13 cellular contexts compared by ENCODE assay signal in the genomic region with DNA sequence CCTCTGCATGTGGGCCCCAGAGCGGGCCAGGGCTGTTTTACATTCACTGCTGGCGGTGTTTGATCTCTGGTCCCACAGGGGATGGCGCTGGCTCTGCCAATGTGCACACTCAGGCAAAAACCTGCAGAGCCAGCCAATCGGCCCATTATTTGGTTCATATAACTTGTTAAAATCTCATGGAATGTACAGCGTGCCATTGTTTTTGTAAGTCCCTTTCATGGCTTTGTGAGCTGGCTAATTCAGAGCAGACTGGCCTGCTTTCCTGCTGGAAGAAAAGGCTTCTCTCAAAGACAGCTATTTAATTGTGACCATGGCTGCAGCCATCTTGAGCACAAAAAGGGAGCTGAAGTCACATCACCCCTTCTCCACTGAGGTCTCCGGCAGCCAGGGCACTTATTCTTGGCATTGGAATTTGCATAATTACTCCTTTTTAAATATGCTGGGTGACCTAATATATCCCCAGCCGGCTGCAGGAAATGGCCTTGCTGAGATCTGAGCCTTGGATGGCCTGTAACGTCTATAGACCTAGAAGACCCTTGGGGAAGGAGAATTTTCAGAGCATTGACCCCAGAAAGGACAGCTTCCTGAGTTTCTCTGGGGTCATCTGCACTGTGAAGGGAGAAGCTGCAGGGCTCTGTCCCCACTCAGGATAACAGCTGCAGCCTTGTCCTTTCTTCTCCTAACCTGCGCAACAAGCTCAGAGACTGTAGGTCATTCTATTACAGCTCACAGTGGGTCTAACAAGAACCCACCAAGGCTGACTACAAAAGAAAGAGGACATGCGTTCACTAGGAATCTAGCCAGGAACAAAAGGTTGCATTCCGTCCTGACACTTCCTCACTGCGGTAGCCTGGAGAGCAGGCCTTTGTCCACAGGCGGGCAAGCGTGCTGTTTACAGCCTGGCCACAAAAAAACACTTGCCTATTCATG. TPM values are rescaled to one million over a fixed set of nuclear protein-coding genes. Genes with fewer than 3 reads are reported as not detected.
A peak's percentile ranks its signal among the peaks of the same experiment; 100 is the strongest.
DNase-seq lines count a peak whose midpoint lies in the region; ATAC-seq, FAIRE-seq and TF ChIP-seq lines count a peak whose summit lies in the region.
"Had no signal": no experiment of that assay in that cellular context is flagged by ENCODE, and none has a peak within 500 bp of the region (broad histone marks: within the 10 kb centered on the region; RNA-seq: fewer than 3 reads in every experiment).

No MANE protein-coding gene starts in this region.

- H2BK15ac ChIP-seq in H1 (ENCODE audit: low read length), result no peak overlapping the region

- DNase-seq in RWPE1 (ENCODE audit: low spot score) (no peak), H1 (ENCODE audit: low read depth in 1 of 2, low spot score in 2 of 2) (peak in 1 of 2 experiments; percentile 71), right lobe of liver (no peak), substantia nigra (lab: John Stamatoyannopoulos, UW) (peak in 38 of 49 donors; percentile 6 to 81 (median 48)), NCI-H1694 (lab: John Stamatoyannopoulos, UW) (no peak), Kasumi-1 (lab: John Stamatoyannopoulos, UW) (no peak), NCI-H226 (no peak)
- DNase-seq: activated CD4-positive, alpha-beta T cell treated with anti-CD3 and anti-CD28 coated beads, Interleukin-2, amount 10 ng/mL, durations not matched to agents 7 days and 5 days; activated naive CD4-positive, alpha-beta T cell treated with anti-CD3 and anti-CD28 coated beads, Interleukin-2, amount 10 ng/mL, durations not matched to agents 7 days and 5 days had no signal

- H3K18ac ChIP-seq in H1 (ENCODE audit: extremely low read depth, low read length), result peak overlapping the region; percentile 55; the same call in 1 of the 2 replicates

- TF ChIP-seq RAD21 in H1 (IDR thresholded peaks at IDR 0.05 in 1 of 2, conservative IDR thresholded peaks at IDR 0.05 in 1 of 2; ENCODE audit: low read depth in 2 of 2, low read length in 2 of 2), result 0 out of 4 replicates have a peak, but pooled peaks have one; percentile 2 to 4

- H2BK20ac ChIP-seq in H1 (ENCODE audit: low read length), result peak overlapping the region; percentile 73

- H4K20me1 ChIP-seq in H1 (replicated peaks in 1 of 2; ENCODE audit: control insufficient read depth in 1 of 2, insufficient read depth in 2 of 2, low read length in 2 of 2), result no peaks in the 10 kb centered on the region

- 36% methylated on average over 14 of the region's 14 CpGs; no CpG with 5 or more reads in 1 of the 2 experiments for WGBS in H1 (ENCODE audit: extremely low coverage in 1 of 2, insufficient coverage in 1 of 2, insufficient read length in 1 of 2, insufficient replicate concordance in 2 of 2, low coverage in 1 of 2, low lambda C conversion rate in 2 of 2, missing lambda C conversion rate in 1 of 2), 2 experiments
- WGBS in right lobe of liver (ENCODE audit: insufficient coverage, low coverage, low lambda C conversion rate, missing lambda C conversion rate), result 65% methylated on average over 11 of the region's 14 CpGs

- no peak overlapping the region for H3K56ac ChIP-seq in H1 (replicated peaks; ENCODE audit: insufficient read length, low read depth, low read length)

- intact Hi-C loops in right lobe of liver (cut with DNase I), result no loop called here

- FAIRE-seq in H1 (lab: Jason Lieb, UNC), result peak; percentile 94
- FAIRE-seq: K562 had no signal

- H3K4me1 ChIP-seq in H1 (replicated peaks in 1 of 4; ENCODE audit: control insufficient read depth in 3 of 4, insufficient read depth in 4 of 4, low read length in 3 of 4) (peaks cover 0 to 16% (median 12%) of the 10 kb centered on the region in 4 experiments; a peak in 6 of 7 replicates), right lobe of liver (no peaks in the 10 kb centered on the region)

- no peaks in the 10 kb centered on the region; a peak in 1 of 4 replicates for H3K9me3 ChIP-seq in H1 (ENCODE audit: insufficient read depth in 2 of 2, low read depth in 1 of 2, low read length in 1 of 2)
- H3K9me3 ChIP-seq in right lobe of liver, result no peaks in the 10 kb centered on the region

- 0 out of 2 replicates have a peak overlapping the region, but pooled peaks have one; percentile 7 for H2AK5ac ChIP-seq in H1 (ENCODE audit: low read depth, low read length)

- peak overlapping the region; percentile 14 for H2BK120ac ChIP-seq in H1 (replicated peaks; ENCODE audit: low read depth, low read length)

- no peak overlapping the region for H3K14ac ChIP-seq in H1 (ENCODE audit: insufficient read length)

- peak overlapping the region; percentile 46 to 53 for H3K4me2 ChIP-seq in H1 (ENCODE audit: insufficient read depth in 1 of 2, low read depth in 2 of 2, low read length in 2 of 2)

- peak; percentile 50 to 78 (median 62) for ATAC-seq in right lobe of liver
- ATAC-seq: K562 had no signal

- peak in 1 of 2 experiments; percentile 67; a peak in 1 of 3 replicates for TF ChIP-seq EP300 in H1 (IDR thresholded peaks at IDR 0.05; ENCODE audit: borderline replicate concordance in 1 of 2, low read depth in 2 of 2, low read length in 2 of 2)

- H3K9ac ChIP-seq in H1 (replicated peaks in 1 of 4; ENCODE audit: extremely low read depth in 1 of 4, low read depth in 3 of 4, low read length in 3 of 4), result peak overlapping the region in 3 of 4 experiments; percentile 7 to 35 (median 30); a peak in 3 of 7 replicates

- peak overlapping the region; percentile 54 for H4K91ac ChIP-seq in H1 (replicated peaks; ENCODE audit: insufficient read length, low read length)

- CTCF ChIA-PET in RWPE1 (lab: Yijun Ruan, JAX), result no interaction called here
- CTCF ChIA-PET in H1 (lab: Charles Lee; ENCODE audit: partially characterized antibody), result interaction anchor here (0.6 to 31.2 kb wide), 20 partner anchors 10 to 274 kb away, joined by 3 to 620 read pairs (median 3); a partner anchor contains a TSS

- peak overlapping the region; percentile 67 for H2BK5ac ChIP-seq in H1 (ENCODE audit: low read depth, low read length)

- TF ChIP-seq CTCF in RWPE1 (conservative IDR thresholded peaks at IDR 0.05; ENCODE audit: low read depth) (no peak), H1 (IDR thresholded peaks at IDR 0.05; ENCODE audit: control extremely low read depth in 1 of 3, insufficient read depth in 1 of 3, low read depth in 1 of 3, low read length in 3 of 3) (no peak), right lobe of liver (IDR thresholded peaks at IDR 0.05) (no peak)

- H3K36me3 ChIP-seq in H1 (ENCODE audit: control insufficient read depth in 2 of 4, insufficient read depth in 4 of 4, low read length in 3 of 4) (no peaks in the 10 kb centered on the region), right lobe of liver (no peaks in the 10 kb centered on the region)

- H2BK12ac ChIP-seq in H1 (ENCODE audit: low read depth, low read length), result peak overlapping the region; percentile 13; the same call in 1 of the 2 replicates

- H3K4me3 ChIP-seq in H1 (ENCODE audit: extremely low read depth in 1 of 4, insufficient read depth in 2 of 4, low read depth in 3 of 4, low read length in 4 of 4), result peak overlapping the region in 3 of 4 experiments; percentile 8 to 19 (median 12); a peak in 3 of 8 replicates
- H3K4me3 ChIP-seq in right lobe of liver, result no peak overlapping the region
- H3K4me3 ChIP-seq: K562, SK-N-MC, skin epidermis had no signal

- no peaks in the 10 kb centered on the region for H3K23me2 ChIP-seq in H1 (ENCODE audit: low read depth, low read length)

- no peak overlapping the region for H4K8ac ChIP-seq in H1 (ENCODE audit: extremely low read depth, insufficient read depth, low read length)

- POLR2A ChIA-PET in RWPE1 (lab: Yijun Ruan, JAX; ENCODE audit: low non-redundant PET) (no interaction called here), H1 (lab: Charles Lee; ENCODE audit: partially characterized antibody) (interaction anchor here (0.6 to 2.9 kb wide), 13 partner anchors 9 to 290 kb away, joined by 3 to 18 read pairs (median 4); a partner anchor contains a TSS)

- no peaks in the 10 kb centered on the region for H3K79me1 ChIP-seq in H1 (ENCODE audit: low read depth, low read length)

- H3K79me2 ChIP-seq in H1 (ENCODE audit: control insufficient read depth in 1 of 2, insufficient read depth in 2 of 2, low read length in 2 of 2), result no peaks in the 10 kb centered on the region

- H4K5ac ChIP-seq in H1 (ENCODE audit: insufficient read length, low read depth, low read length), result no peak overlapping the region

- no peak overlapping the region for H3K23ac ChIP-seq in H1 (ENCODE audit: insufficient read length)

- H3K4ac ChIP-seq in H1 (replicated peaks; ENCODE audit: insufficient read length, low read depth, low read length), result peak overlapping the region; percentile 0

- TF ChIP-seq POLR2A in H1 (IDR thresholded peaks at IDR 0.05; ENCODE audit: control extremely low read depth in 1 of 2, low read depth in 2 of 2, low read length in 2 of 2), result peak in 1 of 2 experiments; percentile 55; a peak in 1 of 3 replicates
- no peak for TF ChIP-seq POLR2A in right lobe of liver (IDR thresholded peaks at IDR 0.05)

- H2AFZ ChIP-seq in H1 (ENCODE audit: low read length), result no peak overlapping the region

- H3K27me3 ChIP-seq in H1 (replicated peaks in 1 of 4; ENCODE audit: control insufficient read depth in 3 of 4, extremely low read depth in 1 of 4, insufficient read depth in 3 of 4, low read length in 3 of 4) (no peaks in the 10 kb centered on the region), right lobe of liver (no peaks in the 10 kb centered on the region)

- H3K27ac ChIP-seq in RWPE1 (peak overlapping the region; percentile 21; the same call in 1 of the 2 replicates), H1 (ENCODE audit: low read depth, low read length) (peak overlapping the region; percentile 79; the same call in 1 of the 2 replicates), right lobe of liver (no peak overlapping the region), substantia nigra (ENCODE audit: low read depth, low read length, poor library complexity, severe bottlenecking) (peak overlapping the region; percentile 65)
- H3K27ac ChIP-seq: epithelial cell of prostate, SK-N-MC had no signal

TF ChIP-seq in H1, 55 proteins besides CTCF, POLR2A, EP300 and RAD21 (continues in another document):
- no peak for TF ChIP-seq SIX5 (IDR thresholded peaks at IDR 0.05; ENCODE audit: low read depth, low read length)
- TF ChIP-seq GTF2F1 (IDR thresholded peaks at IDR 0.05; ENCODE audit: borderline replicate concordance, low read depth, low read length), result no peak
- peak; percentile 83 for TF ChIP-seq YY1 (IDR thresholded peaks at IDR 0.05; ENCODE audit: low read depth, low read length)
- TF ChIP-seq TAF1 (IDR thresholded peaks at IDR 0.05; ENCODE audit: low read depth, low read length), result peak; percentile 37; the same call in 1 of the 2 replicates

RNA-seq across cellular contexts. Expression of a gene that starts 45.8 kb away (rescaled TPM):
- 8.3 and 9.2 TPM in 2 replicates for total RNA-seq in H1 (2021; fragmentation: NEBNext Ultra II Directional; extraction: Animal tissue kit (Norgen Biotek cat#: 25700))
- 5.6 and 7.3 TPM in 2 replicates for polyA plus RNA-seq in H1 (2011; rRNA removed)
- 6.6 TPM for polyA plus RNA-seq in H1 (2011; cell fraction: cytosol; rRNA removed)
- polyA plus RNA-seq in H1 (2011; cell fraction: nucleus; rRNA removed), result 9.7 TPM
- polyA plus RNA-seq in H1 (2012, experiment 1 of 2), result 7.0 to 8.0 TPM (median 7.8 TPM) in 4 replicates
- polyA plus RNA-seq in H1 (2012, experiment 2 of 2), result 6.1 TPM
- 5.1 TPM for polyA plus RNA-seq in H1 (2013, experiment 1 of 2)
- polyA plus RNA-seq in H1 (2013, experiment 2 of 2), result 5.2 TPM
- 10.9 and 11.0 TPM in 2 replicates for polyA minus RNA-seq in H1 (2011; rRNA and poly(A)+ RNA removed)
- polyA minus RNA-seq in H1 (2011; cell fraction: cytosol; rRNA and poly(A)+ RNA removed), result 19.4 TPM
- polyA minus RNA-seq in H1 (2011; cell fraction: nucleus; rRNA and poly(A)+ RNA removed), result 14.6 TPM
- total RNA-seq in right lobe of liver, result 10 to 100 TPM in 3 of 6 experiments, 1 to 10 TPM in 3; 7.6 to 19.8 (median 12.9) TPM

Comparison
In these comparisons a context has a peak if more than half of its experiments do, and no peak if none do; other contexts are left out.
1. DNase-seq: peak in substantia nigra (38 of 49); none in RWPE1 (single experiment), right lobe of liver (0 of 3), NCI-H1694 (single experiment), Kasumi-1 (0 of 2) and NCI-H226 (single experiment).
2. H3K27ac ChIP-seq: peak in RWPE1 (single experiment), H1 (single experiment) and substantia nigra (single experiment); none in right lobe of liver (0 of 3).
3. H3K4me3 ChIP-seq: peak in H1 (3 of 4); none in right lobe of liver (0 of 3).